In genomic region chr16:58129097-58129936, GRCh38 we compare ENCODE assay signal across 8 cellular contexts. TPM values are rescaled to one million over a fixed set of nuclear protein-coding genes. Genes with fewer than 3 reads are reported as not detected.
DNase-seq lines count a peak whose midpoint lies in the region; TF ChIP-seq lines count a peak whose summit lies in the region.

Gene CFAP20 (minus strand): TSS chr16:58129381. CDS start chr16:58129115, 266 bp downstream.

- CTCF ChIA-PET in activated naive CD4-positive, alpha-beta T cell treated with anti-CD3 and anti-CD28 coated beads for 36 hours (lab: Charles Lee): interaction anchor here (0.6 to 2.0 kb wide), 6 partner anchors 9 to 67 kb away, joined by 3 to 6 read pairs (median 4); no protein-coding TSS in a partner anchor

- H3K36me3 Mint-ChIP-seq in activated naive CD4-positive, alpha-beta T cell treated with anti-CD3 and anti-CD28 coated beads for 36 hours (ENCODE audit: low read depth): no peaks in the 10 kb centered on the region

- H3K9me3 ChIP-seq in neuron (ENCODE audit: low read length): no peaks in the 10 kb centered on the region
- H3K9me3 ChIP-seq in subcutaneous abdominal adipose tissue (ENCODE audit: control insufficient read depth in 5 of 5, low read length in 5 of 5): peaks cover 0 to 2% (median 0%) of the 10 kb centered on the region in 5 donors

- H3K4me1 ChIP-seq in neuron (ENCODE audit: insufficient read depth, low read length) (peaks cover 29% of the 10 kb centered on the region), subcutaneous abdominal adipose tissue (ENCODE audit: control insufficient read depth in 5 of 5, insufficient read depth in 5 of 5, low read length in 5 of 5) (peaks cover 2 to 46% (median 39%) of the 10 kb centered on the region in 5 donors)

- peak within 1 kb of the TSS; percentile 84 for H2AFZ ChIP-seq in neuron (ENCODE audit: low read depth, low read length)

- H3K9ac ChIP-seq in subcutaneous abdominal adipose tissue (ENCODE audit: low read length in 5 of 5): peak within 1 kb of the TSS; percentile 84 to 94 (median 90)

- intact Hi-C loops in activated naive CD4-positive, alpha-beta T cell treated with anti-CD3 and anti-CD28 coated beads for 36 hours (cut with micrococcal nuclease): loop anchor here (1.0 to 10.0 kb wide), 18 partner anchors 48 to 829 kb away; partner anchors contain the start of genes CCDC102A, CIAPIN1, CNOT1 and COQ9

- H3K27ac Mint-ChIP-seq in activated naive CD4-positive, alpha-beta T cell treated with anti-CD3 and anti-CD28 coated beads for 36 hours: peak within 1 kb of the TSS; percentile 91

- peaks cover 40% of the 10 kb centered on the region for H3K4me1 Mint-ChIP-seq in activated naive CD4-positive, alpha-beta T cell treated with anti-CD3 and anti-CD28 coated beads for 36 hours (ENCODE audit: low read depth)

- H3K27me3 ChIP-seq in neuron (ENCODE audit: insufficient read depth, low read length) (no peaks in the 10 kb centered on the region), subcutaneous abdominal adipose tissue (ENCODE audit: control insufficient read depth in 5 of 5, insufficient read depth in 4 of 5, low read length in 5 of 5) (no peaks in the 10 kb centered on the region)

- no peaks in the 10 kb centered on the region for H3K27me3 Mint-ChIP-seq in activated naive CD4-positive, alpha-beta T cell treated with anti-CD3 and anti-CD28 coated beads for 36 hours (ENCODE audit: low read depth)

- no peaks in the 10 kb centered on the region for H3K9me3 Mint-ChIP-seq in activated naive CD4-positive, alpha-beta T cell treated with anti-CD3 and anti-CD28 coated beads for 36 hours

- H3K27ac ChIP-seq in subcutaneous abdominal adipose tissue (ENCODE audit: low read depth, low read length): peak within 1 kb of the TSS; percentile 74

- peaks cover 5% of the 10 kb centered on the region for H3K36me3 ChIP-seq in neuron (ENCODE audit: insufficient read depth, low read length)
- no peaks in the 10 kb centered on the region for H3K36me3 ChIP-seq in subcutaneous abdominal adipose tissue (ENCODE audit: control insufficient read depth in 5 of 5, insufficient read depth in 5 of 5, low read length in 5 of 5)

- no peak for TF ChIP-seq CTCF in HFF-Myc (IDR thresholded peaks at IDR 0.05; ENCODE audit: low read depth, low read length, missing control alignments)

- H3K4me3 ChIP-seq in HFF-Myc (replicated peaks; ENCODE audit: low read depth, low read length) (peak within 1 kb of the TSS; percentile 88), neuron (ENCODE audit: low read length) (peak within 1 kb of the TSS; percentile 96), subcutaneous abdominal adipose tissue (ENCODE audit: low read depth in 1 of 5, low read length in 5 of 5) (peak within 1 kb of the TSS; percentile 89 to 99 (median 93))

- H3K4me3 Mint-ChIP-seq in activated naive CD4-positive, alpha-beta T cell treated with anti-CD3 and anti-CD28 coated beads for 36 hours: peak within 1 kb of the TSS; percentile 96

- DNase-seq in GM03348 (ENCODE audit: low spot score) (peak; percentile 98), HFF-Myc (ENCODE audit: extremely low read depth, low read depth) (peak; percentile 99), NAMALWA (ENCODE audit: low spot score) (peak; percentile 99), SK-N-DZ (ENCODE audit: low spot score) (peak; percentile 100), foreskin melanocyte (peak; percentile 100)
- peak; percentile 98 for DNase-seq in activated naive CD4-positive, alpha-beta T cell treated with anti-CD3 and anti-CD28 coated beads for 36 hours

RNA-seq across cellular contexts. Expression of gene CFAP20, which starts in this region (rescaled TPM):
- 192 and 282 TPM in 2 replicates for polyA plus RNA-seq in SK-N-DZ (2014; cell fraction: cytosol; rRNA removed)
- 121 and 154 TPM in 2 replicates for polyA plus RNA-seq in SK-N-DZ (2014; cell fraction: nucleus; rRNA removed)
- 10 to 100 TPM; 31.2 to 31.4 TPM for total RNA-seq in activated naive CD4-positive, alpha-beta T cell treated with anti-CD3 and anti-CD28 coated beads for 36 hours

Comparison
In these comparisons a context has a peak if more than half of its experiments do, and no peak if none do; other contexts are left out.
1. Peak in every context shown above with its lines: DNase-seq, H3K4me3 ChIP-seq and H3K27ac ChIP-seq.